ENCODE assay signal across 19 cellular contexts in genomic region chr14:92890830-92891598, GRCh38. TPM values are rescaled to one million over a fixed set of nuclear protein-coding genes. Genes with fewer than 3 reads are reported as not detected.
DNase-seq lines count a peak whose midpoint lies in the region; ATAC-seq and TF ChIP-seq lines count a peak whose summit lies in the region.
"Had no signal": no experiment of that assay in that cellular context is flagged by ENCODE, and none has a peak within 500 bp of the region (broad histone marks: within the 10 kb centered on the region; RNA-seq: fewer than 3 reads in every experiment).

No MANE protein-coding gene starts in this region.

- H3K4me1 ChIP-seq in PC-3 (ENCODE audit: insufficient read depth, low read length), result no peaks in the 10 kb centered on the region
- no peaks in the 10 kb centered on the region for H3K4me1 ChIP-seq in mucosa of descending colon (ENCODE audit: low read depth)
- H3K4me1 ChIP-seq in HAP-1, result no peaks in the 10 kb centered on the region
- H3K4me1 ChIP-seq: BLaER1, thyroid gland had no signal

- H3K9ac ChIP-seq in PC-3 (ENCODE audit: low read length), result no peak overlapping the region
- H3K9ac ChIP-seq: BLaER1 had no signal

- H2AFZ ChIP-seq in PC-3 (ENCODE audit: low read length), result no peak overlapping the region

- no peaks in the 10 kb centered on the region for H3K9me2 ChIP-seq in PC-3 (replicated peaks; ENCODE audit: low read length)

- no peaks in the 10 kb centered on the region for H3F3A ChIP-seq in PC-3 (ENCODE audit: low read length, unreplicated experiment)

- H3K79me2 ChIP-seq in PC-3 (ENCODE audit: low read length), result no peaks in the 10 kb centered on the region

- POLR2A ChIA-PET in PC-3 (lab: Charles Lee; ENCODE audit: unreplicated experiment), result no interaction called here

- ATAC-seq in PC-3 (peak; percentile 24; the same call in 1 of the 2 replicates), mucosa of descending colon (peak; percentile 54), HG03439 (IDR thresholded peaks at IDR 0.05; ENCODE audit: unreplicated experiment) (no peak)
- ATAC-seq: esophagus mucosa had no signal

- no TSS peak for BruUV-seq in PC-3 (replicated peaks; lab: Mats Ljungman, UMichigan)

- H3K9me3 ChIP-seq in PC-3 (ENCODE audit: low read length) (peaks cover 8% of the 10 kb centered on the region; the same call in 1 of the 2 replicates), mucosa of descending colon (peaks cover 10% of the 10 kb centered on the region), HAP-1 (no peaks in the 10 kb centered on the region)
- H3K9me3 ChIP-seq: neutrophil, thyroid gland had no signal

- TF ChIP-seq CTCF in PC-3 (conservative IDR thresholded peaks at IDR 0.05; ENCODE audit: low read depth, low read length), result no peak
- TF ChIP-seq CTCF in mucosa of descending colon (IDR thresholded peaks at IDR 0.05), result no peak

- H3K27me3 ChIP-seq in PC-3 (ENCODE audit: low read length), result peaks cover 13% of the 10 kb centered on the region
- no peaks in the 10 kb centered on the region for H3K27me3 ChIP-seq in HAP-1 (ENCODE audit: low read depth)
- H3K27me3 ChIP-seq: BLaER1, thyroid gland had no signal

- H3K4me3 ChIP-seq in PC-3 (ENCODE audit: low read length) (no peak overlapping the region), mucosa of descending colon (no peak overlapping the region), HAP-1 (no peak overlapping the region)
- H3K4me3 ChIP-seq: BLaER1, thyroid gland had no signal

- H3K4me2 ChIP-seq in PC-3 (ENCODE audit: low read length), result no peak overlapping the region
- H3K4me2 ChIP-seq: BLaER1 had no signal

- no peak overlapping the region for H3K27ac ChIP-seq in PC-3 (ENCODE audit: low read length)
- H3K27ac ChIP-seq: 22Rv1, BLaER1, neutrophil, thyroid gland had no signal

- H3K36me3 ChIP-seq in PC-3 (ENCODE audit: low read depth, low read length), result no peaks in the 10 kb centered on the region
- no peaks in the 10 kb centered on the region for H3K36me3 ChIP-seq in mucosa of descending colon (ENCODE audit: low read depth)
- H3K36me3 ChIP-seq in HAP-1 (replicated peaks), result no peaks in the 10 kb centered on the region
- H3K36me3 ChIP-seq: BLaER1, neutrophil, thyroid gland had no signal

- CTCF ChIA-PET in PC-3 (lab: Charles Lee), result no interaction called here

- no peaks in the 10 kb centered on the region for H4K20me1 ChIP-seq in PC-3 (ENCODE audit: low read length)
- H4K20me1 ChIP-seq: BLaER1 had no signal

- in situ Hi-C loops in HAP-1 (cut with MboI; ENCODE audit: low sequenced_read_pairs), result no loop called here

- intact Hi-C loops in PC-3 (cut with micrococcal nuclease), result no loop called here
- intact Hi-C loops in mucosa of descending colon (cut with DNase I, micrococcal nuclease), result no loop called here

- DNase-seq in DMS53 (lab: John Stamatoyannopoulos, UW) (peak; percentile 60), DMS53 treated with DMSO at 0.1 percent for 48 hours (lab: John Stamatoyannopoulos, UW; ENCODE audit: unreplicated experiment) (no peak), NCI-H1436 treated with DMSO at 0.1 percent for 48 hours (lab: John Stamatoyannopoulos, UW) (peak; percentile 81), PC-3 (peak; percentile 22), mucosa of descending colon (no peak), hippocampal formation (lab: John Stamatoyannopoulos, UW) (no peak), HAP-1 (ENCODE audit: low spot score in 2 of 2) (no peak)
- DNase-seq: activated gamma-delta T cell treated with Interleukin-2 at 50 U/mL for 16 hours; cortex of kidney; NCI-H524; stimulated activated CD4-positive, alpha-beta T cell treated with anti-CD3 and anti-CD28 coated beads, Interleukin-4, amount 100 ng/mL, for 24 hours; SW 1271; thyroid gland had no signal

RNA-seq across cellular contexts. Expression of gene CHGA, which starts 31.9 kb away (rescaled TPM):
- total RNA-seq in PC-3 (2014; rRNA removed) (not detected in 2 replicates), mucosa of descending colon (100 to 1,000 TPM in 2 of 3 donors, 10 to 100 TPM in 1; 39.1 to 236 (median 187) TPM)
- total RNA-seq: mesothelial cell of epicardium had no signal

Comparison
In these comparisons a context has a peak if more than half of its experiments do, and no peak if none do; other contexts are left out.
1. DNase-seq: peak in DMS53 (single experiment), NCI-H1436 treated with DMSO at 0.1 percent for 48 hours (single experiment) and PC-3 (single experiment); none in DMS53 treated with DMSO at 0.1 percent for 48 hours (single experiment), mucosa of descending colon (0 of 3), hippocampal formation (0 of 2) and HAP-1 (0 of 2).
2. RNA of gene CHGA, which starts 31.9 kb away (total RNA-seq): 39.1 to 236 TPM in mucosa of descending colon; not detected in PC-3; every median in the first group is over 10 times any median in the second.